ENCODE assay signal across 9 cellular contexts in the genomic region with DNA sequence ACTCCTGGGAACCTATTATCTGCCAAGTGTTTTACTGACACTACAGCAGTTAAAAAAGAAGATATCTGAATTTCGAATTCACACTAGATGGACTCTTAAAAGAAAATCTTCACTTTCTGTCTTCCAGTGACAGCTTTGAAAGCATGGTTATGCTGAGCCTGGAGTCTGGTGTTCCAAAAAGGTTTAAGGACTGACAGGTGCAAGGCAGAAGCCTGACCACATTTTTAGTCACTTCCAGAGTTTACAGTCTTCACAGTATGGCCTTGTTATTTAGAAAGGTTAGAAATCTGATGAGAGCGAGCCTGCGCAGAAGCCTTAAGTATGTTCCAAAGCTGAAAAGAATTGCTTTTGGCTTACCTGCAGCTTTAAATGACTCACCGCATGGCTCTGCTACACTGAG.
"Had no signal": no experiment of that assay in that cellular context is flagged by ENCODE, and none has a peak within 500 bp of the region (broad histone marks: within the 10 kb centered on the region; RNA-seq: fewer than 3 reads in every experiment).

No MANE protein-coding gene starts in this region.

- ATAC-seq: HCT116, HepG2 had no signal

- DNase-seq: GM23248, GOT3, H7, HFFc6 had no signal

- FAIRE-seq: HepG2 had no signal

- H3K36me3 ChIP-seq: HAP-1 had no signal

- H3K4me3 ChIP-seq: GM23248, HAP-1 had no signal

- H3K27ac ChIP-seq: GM23248, HL-60 had no signal

- H3K4me1 Mint-ChIP-seq: IgD-negative memory B cell had no signal

- H3K9me3 Mint-ChIP-seq: HFFc6 had no signal

- H3K27ac Mint-ChIP-seq: HFFc6, IgD-negative memory B cell had no signal

- H3K4me3 Mint-ChIP-seq: HFFc6, IgD-negative memory B cell had no signal

- H3K4me1 ChIP-seq: HAP-1 had no signal

- H3K9me3 ChIP-seq: HAP-1 had no signal
